1 cellular context compared by ENCODE assay signal in genomic region chr10:22314852-22315251, GRCh38.
TF ChIP-seq lines count a peak whose summit lies in the region.

No MANE protein-coding gene starts in this region.

TF ChIP-seq in HepG2, 621 proteins besides CTCF, POLR2A, EP300 and RAD21:
- 0 out of 2 replicates have a peak, but pooled peaks have one; percentile 56 for TF ChIP-seq BHLHE40 (IDR thresholded peaks at IDR 0.05; ENCODE audit: low read length)
- TF ChIP-seq PAXIP1 (CRISPR knock-in tag; conservative IDR thresholded peaks at IDR 0.05) = no peak
- no peak for TF ChIP-seq HMGXB3 (CRISPR knock-in tag; IDR thresholded peaks at IDR 0.05; ENCODE audit: borderline replicate concordance)
- TF ChIP-seq CBX2 (IDR thresholded peaks at IDR 0.05; ENCODE audit: low read depth, low read length) = no peak
- TF ChIP-seq CBX2 (CRISPR knock-in tag; IDR thresholded peaks at IDR 0.05; ENCODE audit: low read depth) = no peak
- TF ChIP-seq CEBPB (IDR thresholded peaks at IDR 0.05; ENCODE audit: borderline replicate concordance, low read depth, low read length) = peak; percentile 17; the same call in 1 of the 2 replicates
- no peak for TF ChIP-seq KLF13 (CRISPR knock-in tag; IDR thresholded peaks at IDR 0.05)
TF ChIP-seq in HepG2: peak in this region for 2.
